Comparison of ENCODE assay signal across 6 cellular contexts in the genomic region with DNA sequence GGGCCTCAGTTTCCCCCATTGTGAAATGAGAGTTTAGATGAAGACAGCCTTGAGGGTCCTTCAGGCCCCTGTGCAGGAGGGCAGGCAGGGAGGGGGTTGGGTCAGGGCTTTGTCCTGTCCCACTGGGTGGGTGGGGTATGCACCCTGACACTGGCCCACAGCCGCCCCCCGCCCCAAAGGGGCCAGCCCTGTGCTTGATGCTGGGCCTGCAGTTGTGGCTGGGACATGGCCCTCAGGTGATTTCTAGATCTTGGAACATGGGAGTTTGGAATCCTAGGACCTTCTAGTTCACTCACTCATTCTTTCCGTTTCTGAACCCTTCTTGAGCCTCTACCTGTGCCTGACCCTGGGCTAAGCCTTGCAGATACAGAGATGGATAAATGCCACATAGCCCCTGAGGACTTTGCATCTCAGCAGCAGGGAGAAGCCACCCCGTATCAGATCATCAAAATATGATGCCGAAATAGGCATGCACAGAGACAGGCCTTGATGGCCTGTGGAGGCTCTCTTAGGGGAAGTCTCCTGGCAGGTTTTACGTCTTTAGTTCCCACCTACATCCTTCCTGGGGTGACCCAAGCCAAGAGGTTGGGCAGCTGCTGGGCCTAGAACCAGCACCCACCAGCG.
"Had no signal": no experiment of that assay in that cellular context is flagged by ENCODE, and none has a peak within 500 bp of the region (broad histone marks: within the 10 kb centered on the region; RNA-seq: fewer than 3 reads in every experiment).

No MANE protein-coding gene starts in this region.

- H3K9me3 Mint-ChIP-seq: nephron, type B pancreatic cell had no signal

- DNase-seq: esophagus squamous epithelium had no signal

- H3K4me3 Mint-ChIP-seq: naive B cell, nephron, type B pancreatic cell had no signal

- H3K27ac ChIP-seq: colonic mucosa, right atrium auricular region had no signal

- H3K9me3 ChIP-seq: colonic mucosa, esophagus squamous epithelium, right atrium auricular region had no signal

- H3K27me3 ChIP-seq: colonic mucosa, right atrium auricular region had no signal

- H3K4me3 ChIP-seq: colonic mucosa, esophagus squamous epithelium, right atrium auricular region had no signal

- H3K27ac Mint-ChIP-seq: naive B cell, nephron, type B pancreatic cell had no signal

- H3K27me3 Mint-ChIP-seq: type B pancreatic cell had no signal

- H3K36me3 Mint-ChIP-seq: type B pancreatic cell had no signal

- H3K36me3 ChIP-seq: colonic mucosa had no signal

- H3K4me1 ChIP-seq: colonic mucosa, right atrium auricular region had no signal
